Comparison of ENCODE assay signal across 8 cellular contexts in the genomic region with DNA sequence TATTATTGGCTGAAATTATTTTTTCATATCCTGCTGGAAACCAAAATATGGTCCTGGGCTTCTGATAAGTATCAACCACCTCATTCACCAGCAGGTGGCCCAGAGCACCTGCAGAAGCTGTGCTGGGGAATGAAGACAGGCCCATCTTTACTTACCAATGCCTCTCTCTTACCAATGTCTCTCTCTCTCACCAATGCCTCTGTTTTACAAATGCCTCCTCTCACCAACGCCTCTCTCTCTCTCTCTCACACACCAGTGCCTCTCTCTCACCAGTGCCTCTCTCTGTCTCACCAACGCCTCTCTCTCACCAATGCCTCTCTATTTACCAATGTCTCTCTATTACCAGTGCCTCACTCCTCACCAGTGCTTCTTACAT. TPM values are rescaled to one million over a fixed set of nuclear protein-coding genes. Genes with fewer than 3 reads are reported as not detected.
A peak's percentile ranks its signal among the peaks of the same experiment; 100 is the strongest.
DNase-seq lines count a peak whose midpoint lies in the region; ATAC-seq, FAIRE-seq and TF ChIP-seq lines count a peak whose summit lies in the region.

No MANE protein-coding gene starts in this region.

- H3K4me3 ChIP-seq in thymus (ENCODE audit: low read length) (peak overlapping the region; percentile 75), small intestine (ENCODE audit: low read depth in 1 of 2, low read length in 2 of 2) (no peak overlapping the region), gastroesophageal sphincter (no peak overlapping the region)

- no peaks in the 10 kb centered on the region for H3K27me3 ChIP-seq in thymus (ENCODE audit: control insufficient read depth, insufficient read depth)
- H3K27me3 ChIP-seq in small intestine (ENCODE audit: control insufficient read depth in 2 of 2, insufficient read depth in 2 of 2, low read length in 2 of 2) = peaks cover 10 to 12% of the 10 kb centered on the region in 2 donors
- peaks cover 69% of the 10 kb centered on the region for H3K27me3 ChIP-seq in gastroesophageal sphincter

- POLR2A ChIA-PET in T-cell (lab: Charles Lee) = interaction anchor here in 1 of 2 donors (0.6 kb wide), 1 partner anchor 23 kb away, joined by 6 read pairs; no protein-coding TSS in a partner anchor

- no peaks in the 10 kb centered on the region for H3K36me3 ChIP-seq in thymus (ENCODE audit: control insufficient read depth, insufficient read depth)
- no peaks in the 10 kb centered on the region for H3K36me3 ChIP-seq in small intestine (ENCODE audit: control insufficient read depth in 2 of 2, insufficient read depth in 2 of 2, low read length in 2 of 2)
- no peaks in the 10 kb centered on the region for H3K36me3 ChIP-seq in gastroesophageal sphincter

- DNase-seq in T-cell (peak; percentile 33 to 74 (median 60)), small intestine (no peak), NCI-H1930 (lab: John Stamatoyannopoulos, UW) (no peak)

- no peak for FAIRE-seq in small intestine (lab: Jason Lieb, UNC)

- H3K27ac ChIP-seq in cingulate gyrus (ENCODE audit: low read depth, low read length) (peak overlapping the region; percentile 88), thymus (ENCODE audit: low read depth) (peak overlapping the region; percentile 81), small intestine (ENCODE audit: low read depth in 1 of 2, low read length in 1 of 2) (no peak overlapping the region), gastroesophageal sphincter (peak overlapping the region in 1 of 4 donors; percentile 32)

- ATAC-seq in HG02610 (IDR thresholded peaks at IDR 0.05; ENCODE audit: unreplicated experiment) (peak; percentile 40), T-cell (replicated peaks in 1 of 4) (peak; percentile 49 to 71 (median 53)), gastroesophageal sphincter (no peak)

- H3K9me3 ChIP-seq in thymus (ENCODE audit: control insufficient read depth) (peaks cover 2% of the 10 kb centered on the region), small intestine (ENCODE audit: control insufficient read depth, low read depth) (no peaks in the 10 kb centered on the region), gastroesophageal sphincter (no peaks in the 10 kb centered on the region)

- peaks cover 0 to 11% of the 10 kb centered on the region in 2 donors for H3K27me3 Mint-ChIP-seq in T-cell

- peaks cover 48% of the 10 kb centered on the region for H3K4me1 ChIP-seq in thymus (ENCODE audit: control insufficient read depth, insufficient read depth, low read length)
- no peaks in the 10 kb centered on the region for H3K4me1 ChIP-seq in small intestine (ENCODE audit: control insufficient read depth in 2 of 2, insufficient read depth in 1 of 2, low read depth in 1 of 2, low read length in 1 of 2)
- H3K4me1 ChIP-seq in gastroesophageal sphincter = peaks cover 0 to 27% (median 10%) of the 10 kb centered on the region in 3 donors

- CTCF ChIA-PET in T-cell (lab: Charles Lee) = interaction anchor here (0.7 to 6.5 kb wide), 25 partner anchors 11 to 141 kb away, joined by 3 to 154 read pairs (median 5); a partner anchor contains a TSS

- peak overlapping the region; percentile 90 to 91 for H3K27ac Mint-ChIP-seq in T-cell

- no peak for TF ChIP-seq EP300 in gastroesophageal sphincter (IDR thresholded peaks at IDR 0.05)

- WGBS in thymus = 4% methylated on average over 2 of the region's 2 CpGs
- WGBS in small intestine, 3 donors = 24 to 42% (median 33%) methylated on average over 2 of the region's 2 CpGs
- WGBS in gastroesophageal sphincter (ENCODE audit: low coverage in 1 of 2), 2 donors = 52 to 62% methylated on average over 2 of the region's 2 CpGs

- TF ChIP-seq CTCF in GM12874 (IDR thresholded peaks at IDR 0.05; ENCODE audit: insufficient read depth, low read depth, low read length) = peak; percentile 46; the same call in 1 of the 2 replicates
- no peak for TF ChIP-seq CTCF in gastroesophageal sphincter (IDR thresholded peaks at IDR 0.05)

- H3K9me3 Mint-ChIP-seq in T-cell = no peaks in the 10 kb centered on the region

- peaks cover 8% of the 10 kb centered on the region for H3K36me3 Mint-ChIP-seq in T-cell

- peak overlapping the region; percentile 59 to 100 (median 79) for H3K4me3 Mint-ChIP-seq in T-cell

- H3K4me1 Mint-ChIP-seq in T-cell = peaks cover 50 to 61% (median 58%) of the 10 kb centered on the region in 3 donors

- TF ChIP-seq POLR2A in gastroesophageal sphincter (IDR thresholded peaks at IDR 0.05) = no peak

RNA-seq across cellular contexts. Expression of a gene that starts 2.3 kb away (rescaled TPM):
- total RNA-seq in T-cell (100 to 1,000 TPM; 129 to 179 (median 150) TPM), gastroesophageal sphincter (10 to 100 TPM; 21.3 to 39.8 (median 32.0) TPM)
- polyA plus RNA-seq in thymus (143 TPM), small intestine (1 to 10 TPM; 1.6 to 3.8 (median 1.6) TPM)

Comparison
In these comparisons a context has a peak if more than half of its experiments do, and no peak if none do; other contexts are left out.
1. DNase-seq: peak in T-cell (34 of 34); none in small intestine (single experiment) and NCI-H1930 (0 of 2).
2. H3K27ac ChIP-seq: peak in cingulate gyrus (single experiment) and thymus (single experiment); none in small intestine (0 of 2).